ENCODE assay signal across 1 cellular context in genomic region chr19:52296773-52297600, GRCh38.
A peak's percentile ranks its signal among the peaks of the same experiment; 100 is the strongest.
TF ChIP-seq lines count a peak whose summit lies in the region.

Gene ZNF480, plus strand, starts transcription at chr19:52297169. Its CDS starts 3,244 bp downstream, at chr19:52300413.

TF ChIP-seq in HepG2, 621 proteins besides CTCF, POLR2A, EP300 and RAD21 (continued from another document and continues in another):
- no peak for TF ChIP-seq PREB (CRISPR knock-in tag; IDR thresholded peaks at IDR 0.05)
- peak; percentile 58; the same call in 1 of the 3 replicates for TF ChIP-seq MXI1 (IDR thresholded peaks at IDR 0.05; ENCODE audit: borderline replicate concordance, low read depth, low read length)
- no peak for TF ChIP-seq NR2F2 (IDR thresholded peaks at IDR 0.05; ENCODE audit: borderline replicate concordance, low read depth)
- TF ChIP-seq ZNF7 (CRISPR knock-in tag; IDR thresholded peaks at IDR 0.05), result no peak
- peak; percentile 63 for TF ChIP-seq RBFOX2 (IDR thresholded peaks at IDR 0.05; ENCODE audit: low read depth, low read length)
- TF ChIP-seq NKX3-1 (CRISPR knock-in tag; IDR thresholded peaks at IDR 0.05), result no peak
- TF ChIP-seq NFE2 (CRISPR knock-in tag; IDR thresholded peaks at IDR 0.05), result no peak
- TF ChIP-seq BRCA1 (CRISPR knock-in tag; IDR thresholded peaks at IDR 0.05), result no peak
- TF ChIP-seq STAG1 (CRISPR knock-in tag; IDR thresholded peaks at IDR 0.05), result no peak
- peak; percentile 36; the same call in 1 of the 2 replicates for TF ChIP-seq SMAD3 (CRISPR knock-in tag; IDR thresholded peaks at IDR 0.05)
- peak; percentile 37; the same call in 1 of the 2 replicates for TF ChIP-seq GABPA (IDR thresholded peaks at IDR 0.05; ENCODE audit: low read depth, low read length)
- peak; percentile 64 for TF ChIP-seq GABPA (CRISPR knock-in tag; IDR thresholded peaks at IDR 0.05; ENCODE audit: low read depth)
- no peak for TF ChIP-seq ZNF773 (CRISPR knock-in tag; IDR thresholded peaks at IDR 0.05; ENCODE audit: borderline replicate concordance)
- TF ChIP-seq SALL2 (CRISPR knock-in tag; IDR thresholded peaks at IDR 0.05), result 0 out of 2 replicates have a peak, but pooled peaks have one; percentile 29
- no peak for TF ChIP-seq SNAPC5 (CRISPR knock-in tag; IDR thresholded peaks at IDR 0.05; ENCODE audit: borderline replicate concordance)
- TF ChIP-seq ZMYM4 (CRISPR knock-in tag; IDR thresholded peaks at IDR 0.05), result peak; percentile 21; the same call in 1 of the 2 replicates
- peak; percentile 17; the same call in 1 of the 2 replicates for TF ChIP-seq ZFY (CRISPR knock-in tag; IDR thresholded peaks at IDR 0.05)
- TF ChIP-seq POLR2G (IDR thresholded peaks at IDR 0.05; ENCODE audit: low read depth, low read length), result peak; percentile 80
- no peak for TF ChIP-seq BCL6 (CRISPR knock-in tag; IDR thresholded peaks at IDR 0.05)
- TF ChIP-seq TFDP2 (CRISPR knock-in tag; IDR thresholded peaks at IDR 0.05), result peak; percentile 52; the same call in 1 of the 2 replicates
- TF ChIP-seq ZNF75D (CRISPR knock-in tag; IDR thresholded peaks at IDR 0.05; ENCODE audit: borderline replicate concordance), result no peak
- TF ChIP-seq HNRNPLL (IDR thresholded peaks at IDR 0.05; ENCODE audit: low read depth, low read length, poor library complexity, severe bottlenecking), result peak; percentile 40
- no peak for TF ChIP-seq ZBTB2 (CRISPR knock-in tag; IDR thresholded peaks at IDR 0.05; ENCODE audit: low read depth)
- peak; percentile 42; the same call in 1 of the 2 replicates for TF ChIP-seq ZNF441 (CRISPR knock-in tag; IDR thresholded peaks at IDR 0.05; ENCODE audit: borderline replicate concordance)
- TF ChIP-seq MXD3 (CRISPR knock-in tag; IDR thresholded peaks at IDR 0.05), result 0 out of 2 replicates have a peak, but pooled peaks have one; percentile 35
- TF ChIP-seq GLI4 (CRISPR knock-in tag; IDR thresholded peaks at IDR 0.05; ENCODE audit: borderline replicate concordance), result no peak
- TF ChIP-seq ZNF292 (CRISPR knock-in tag; IDR thresholded peaks at IDR 0.05; ENCODE audit: borderline replicate concordance, low read depth), result no peak
- no peak for TF ChIP-seq ZNF225 (CRISPR knock-in tag; IDR thresholded peaks at IDR 0.05)
- no peak for TF ChIP-seq ZNF83 (CRISPR knock-in tag; IDR thresholded peaks at IDR 0.05; ENCODE audit: borderline replicate concordance)
- no peak for TF ChIP-seq JUNB (CRISPR knock-in tag; IDR thresholded peaks at IDR 0.05; ENCODE audit: borderline replicate concordance)
- no peak for TF ChIP-seq ZNF790 (CRISPR knock-in tag; IDR thresholded peaks at IDR 0.05; ENCODE audit: borderline replicate concordance)
- TF ChIP-seq CAMTA2 (CRISPR knock-in tag; IDR thresholded peaks at IDR 0.05; ENCODE audit: borderline replicate concordance), result no peak
- no peak for TF ChIP-seq ZNF546 (CRISPR knock-in tag; conservative IDR thresholded peaks at IDR 0.05)
- no peak for TF ChIP-seq KLF12 (CRISPR knock-in tag; IDR thresholded peaks at IDR 0.05; ENCODE audit: borderline replicate concordance)
- no peak for TF ChIP-seq EEA1 (CRISPR knock-in tag; IDR thresholded peaks at IDR 0.05; ENCODE audit: borderline replicate concordance)
- 0 out of 2 replicates have a peak, but pooled peaks have one; percentile 23 for TF ChIP-seq ZGPAT (CRISPR knock-in tag; IDR thresholded peaks at IDR 0.05)
- TF ChIP-seq ZBTB20 (CRISPR knock-in tag; IDR thresholded peaks at IDR 0.05; ENCODE audit: borderline replicate concordance, low read depth), result 0 out of 2 replicates have a peak, but pooled peaks have one; percentile 36
- TF ChIP-seq ZC3H13 (CRISPR knock-in tag; IDR thresholded peaks at IDR 0.05), result 0 out of 2 replicates have a peak, but pooled peaks have one; percentile 59
- TF ChIP-seq ZNF501 (CRISPR knock-in tag; IDR thresholded peaks at IDR 0.05), result peak; percentile 49; the same call in 1 of the 2 replicates
- no peak for TF ChIP-seq ZFP82 (CRISPR knock-in tag; IDR thresholded peaks at IDR 0.05; ENCODE audit: borderline replicate concordance)
- no peak for TF ChIP-seq ETV6 (CRISPR knock-in tag; conservative IDR thresholded peaks at IDR 0.05)
- 0 out of 2 replicates have a peak, but pooled peaks have one; percentile 17 for TF ChIP-seq CHCHD3 (CRISPR knock-in tag; IDR thresholded peaks at IDR 0.05)
- no peak for TF ChIP-seq ZNF337 (CRISPR knock-in tag; IDR thresholded peaks at IDR 0.05; ENCODE audit: borderline replicate concordance, low read depth)
- TF ChIP-seq ZBTB42 (CRISPR knock-in tag; IDR thresholded peaks at IDR 0.05), result 0 out of 2 replicates have a peak, but pooled peaks have one; percentile 34
- no peak for TF ChIP-seq SMAD9 (CRISPR knock-in tag; IDR thresholded peaks at IDR 0.05)
- no peak for TF ChIP-seq ZNF512 (CRISPR knock-in tag; IDR thresholded peaks at IDR 0.05)
- TF ChIP-seq KAT7 (CRISPR knock-in tag; IDR thresholded peaks at IDR 0.05; ENCODE audit: borderline replicate concordance), result 0 out of 2 replicates have a peak, but pooled peaks have one; percentile 34
- no peak for TF ChIP-seq JUND (CRISPR knock-in tag; IDR thresholded peaks at IDR 0.05)
- 0 out of 2 replicates have a peak, but pooled peaks have one; percentile 61 for TF ChIP-seq ZNF318 (CRISPR knock-in tag; IDR thresholded peaks at IDR 0.05)
